Comparison of ENCODE assay signal across 8 cellular contexts in the genomic region with DNA sequence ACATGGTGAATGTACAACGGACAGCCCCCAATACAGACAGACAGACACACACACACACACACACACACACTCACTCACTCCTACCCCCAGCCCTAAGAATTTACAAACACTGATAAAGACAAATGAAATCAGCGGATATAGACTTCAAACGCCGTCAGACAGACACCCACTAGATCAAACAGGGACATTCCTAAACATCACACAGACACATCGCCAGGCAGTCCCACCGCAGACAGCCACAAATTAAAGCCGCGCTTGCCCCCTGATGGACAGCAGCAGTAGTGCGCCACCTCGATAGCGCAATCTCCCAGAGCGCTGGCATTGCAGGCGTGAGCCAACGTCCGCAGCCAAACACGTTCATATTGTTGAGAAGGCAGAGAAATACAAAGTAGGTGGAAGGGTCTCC. TPM values are rescaled to one million over a fixed set of nuclear protein-coding genes. Genes with fewer than 3 reads are reported as not detected.
DNase-seq lines count a peak whose midpoint lies in the region; ATAC-seq, FAIRE-seq and TF ChIP-seq lines count a peak whose summit lies in the region.

No MANE protein-coding gene starts in this region.

- intact Hi-C loops in activated B cell treated with CpG ODN at 0.5 μM for 24 hours (cut with micrococcal nuclease): loop anchor here (1.0 to 5.0 kb wide), 18 partner anchors 61 to 813 kb away; a partner anchor contains a TSS

- CTCF ChIA-PET in activated B cell treated with CpG ODN at 0.5 μM for 24 hours (lab: Charles Lee): interaction anchor here (0.6 to 5.9 kb wide), 21 partner anchors 60 to 816 kb away, joined by 3 to 83 read pairs (median 5); a partner anchor contains a TSS

- FAIRE-seq in bronchial epithelial cell (lab: Jason Lieb, UNC): no peak

- POLR2A ChIA-PET in activated B cell treated with CpG ODN at 0.5 μM for 24 hours (lab: Charles Lee): interaction anchor here (0.6 to 3.2 kb wide), 15 partner anchors 59 to 1040 kb away, joined by 3 to 60 read pairs (median 5); a partner anchor contains a TSS

- H3K27me3 ChIP-seq in bronchial epithelial cell (ENCODE audit: control insufficient read depth, insufficient read depth, low read length) (no peaks in the 10 kb centered on the region), kidney epithelial cell (ENCODE audit: control insufficient read depth, insufficient read depth, low read length) (no peaks in the 10 kb centered on the region)

- peak overlapping the region; percentile 85 for H3K4me3 Mint-ChIP-seq in activated B cell treated with CpG ODN at 0.5 μM for 24 hours

- H3K36me3 Mint-ChIP-seq in activated B cell treated with CpG ODN at 0.5 μM for 24 hours (ENCODE audit: low read depth): no peaks in the 10 kb centered on the region

- TF ChIP-seq CTCF in activated B cell treated with CpG ODN at 0.5 μM for 24 hours (IDR thresholded peaks at IDR 0.05) (no peak), bronchial epithelial cell (IDR thresholded peaks at IDR 0.05; ENCODE audit: insufficient read depth, low read length, severe bottlenecking) (peak; percentile 93), kidney epithelial cell (IDR thresholded peaks at IDR 0.05; ENCODE audit: insufficient read depth, low read length, poor library complexity, severe bottlenecking) (peak; percentile 84)

- ATAC-seq in HG02623 (IDR thresholded peaks at IDR 0.05; ENCODE audit: unreplicated experiment) (peak; percentile 57), activated B cell treated with CpG ODN at 0.5 μM for 24 hours (ENCODE audit: low read depth) (peak; percentile 89), GM19452 (IDR thresholded peaks at IDR 0.05; ENCODE audit: unreplicated experiment) (no peak)

- no peaks in the 10 kb centered on the region for H3K36me3 ChIP-seq in bronchial epithelial cell (ENCODE audit: control insufficient read depth, insufficient read depth, low read length)
- H3K36me3 ChIP-seq in kidney epithelial cell (ENCODE audit: control insufficient read depth, insufficient read depth, low read length): no peaks in the 10 kb centered on the region

- H3K9me3 Mint-ChIP-seq in activated B cell treated with CpG ODN at 0.5 μM for 24 hours: no peaks in the 10 kb centered on the region

- H3K4me1 Mint-ChIP-seq in activated B cell treated with CpG ODN at 0.5 μM for 24 hours: peaks cover 15% of the 10 kb centered on the region

- H3K4me3 ChIP-seq in bronchial epithelial cell (ENCODE audit: low read depth, low read length) (no peak overlapping the region), kidney epithelial cell (ENCODE audit: low read depth, low read length) (no peak overlapping the region)

- H3K27ac Mint-ChIP-seq in activated B cell treated with CpG ODN at 0.5 μM for 24 hours: peak overlapping the region; percentile 76

- peak; percentile 22 for DNase-seq in GM04503 (ENCODE audit: low read depth)
- peak; percentile 23 for DNase-seq in NCI-H2227 treated with DMSO at 0.1 percent for 48 hours (lab: John Stamatoyannopoulos, UW)
- peak; percentile 77 for DNase-seq in activated B cell treated with CpG ODN at 0.5 μM for 24 hours
- DNase-seq in bronchial epithelial cell (ENCODE audit: low read depth): peak; percentile 73
- peak; percentile 32 for DNase-seq in kidney epithelial cell (ENCODE audit: low read depth)
- DNase-seq in stimulated activated CD4-positive, alpha-beta T cell treated with anti-CD3 and anti-CD28 coated beads, Interleukin-1b, Interleukin-23, amount 100 ng/mL, for 4 hours (ENCODE audit: low read depth in 2 of 2): peak; percentile 84 to 87

- H3K27me3 Mint-ChIP-seq in activated B cell treated with CpG ODN at 0.5 μM for 24 hours: peaks cover 2% of the 10 kb centered on the region

RNA-seq across cellular contexts. Expression of a gene that starts 24.7 kb away (rescaled TPM):
- total RNA-seq in activated B cell treated with CpG ODN at 0.5 μM for 24 hours: 0.15 and 0.18 TPM in 2 replicates
- total RNA-seq in bronchial epithelial cell: not detected in 2 replicates
- not detected in 2 replicates for total RNA-seq in kidney epithelial cell

Comparison
In these comparisons a context has a peak if more than half of its experiments do, and no peak if none do; other contexts are left out.
1. DNase-seq: peak in every context shown above with its lines; median percentile 86 in stimulated activated CD4-positive, alpha-beta T cell treated with anti-CD3 and anti-CD28 coated beads, Interleukin-1b, Interleukin-23, amount 100 ng/mL, for 4 hours; 77 in activated B cell treated with CpG ODN at 0.5 μM for 24 hours; 73 in bronchial epithelial cell; 32 in kidney epithelial cell; 23 in NCI-H2227 treated with DMSO at 0.1 percent for 48 hours; 22 in GM04503.